11 cellular contexts compared by ENCODE assay signal in the genomic region with DNA sequence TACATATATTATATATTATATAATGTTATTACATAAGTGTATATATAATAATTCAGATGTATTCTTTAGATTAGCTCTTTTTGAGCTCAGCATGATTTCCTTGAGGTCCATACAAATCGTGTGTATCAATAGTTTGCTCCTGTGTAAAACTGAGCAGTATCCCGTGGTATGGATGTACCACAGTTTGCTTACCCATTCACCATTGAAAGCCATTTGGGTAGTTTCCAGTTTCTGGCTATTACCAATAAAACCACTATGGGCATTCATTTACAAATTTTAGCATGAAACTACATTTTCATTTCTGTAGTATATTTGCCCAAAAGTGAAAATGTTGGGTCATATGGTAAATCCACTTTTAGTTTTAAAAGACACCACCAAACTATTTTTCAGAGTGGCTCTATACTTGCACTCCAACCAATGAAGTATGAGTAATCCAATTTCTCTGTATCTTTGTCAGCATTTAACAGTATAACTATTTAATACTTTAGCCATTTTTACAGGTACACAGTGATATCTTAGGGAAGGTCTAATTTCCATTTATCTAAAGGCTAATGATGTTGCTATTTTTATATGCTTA.
"Had no signal": no experiment of that assay in that cellular context is flagged by ENCODE, and none has a peak within 500 bp of the region (broad histone marks: within the 10 kb centered on the region; RNA-seq: fewer than 3 reads in every experiment).

No MANE protein-coding gene starts in this region.

- FAIRE-seq: HepG2 had no signal

- DNase-seq: GM23248, GOT3, H7, HFFc6, Karpas-422, KBM-7 had no signal

- H2AFZ ChIP-seq: GM23248 had no signal

- H3K9me3 ChIP-seq: HAP-1 had no signal

- H3K4me3 ChIP-seq: GM23248, HAP-1 had no signal

- ATAC-seq: HCT116, HepG2 had no signal

- H3K27ac ChIP-seq: GM23248, HL-60, KMS-11 had no signal

- H3K4me2 ChIP-seq: KMS-11 had no signal

- H3K9ac ChIP-seq: GM23248, KMS-11 had no signal

- H3K36me3 ChIP-seq: HAP-1 had no signal
